Comparison of ENCODE assay signal across 12 cellular contexts in genomic region chr16:14187517-14188338, GRCh38.
A peak's percentile ranks its signal among the peaks of the same experiment; 100 is the strongest.
DNase-seq lines count a peak whose midpoint lies in the region; ATAC-seq and TF ChIP-seq lines count a peak whose summit lies in the region.
"Had no signal": no experiment of that assay in that cellular context is flagged by ENCODE, and none has a peak within 500 bp of the region (broad histone marks: within the 10 kb centered on the region; RNA-seq: fewer than 3 reads in every experiment).

No MANE protein-coding gene starts in this region.

- no peak for TF ChIP-seq CTCF in coronary artery (IDR thresholded peaks at IDR 0.05)
- no peak for TF ChIP-seq CTCF in tibial artery (IDR thresholded peaks at IDR 0.05)

- H3K9me3 ChIP-seq in tibial artery: no peaks in the 10 kb centered on the region

- ATAC-seq in GM21576 (IDR thresholded peaks at IDR 0.05; ENCODE audit: unreplicated experiment): no peak

- peaks cover 0 to 41% (median 17%) of the 10 kb centered on the region in 4 donors for H3K4me1 ChIP-seq in tibial artery

- no peaks in the 10 kb centered on the region for H3K36me3 ChIP-seq in tibial artery

- H3K27ac ChIP-seq in coronary artery (peak overlapping the region; percentile 75 to 90), tibial artery (peak overlapping the region; percentile 75 to 84)

- intact Hi-C loops in tibial artery (cut with DNase I; ENCODE audit: low total_unique reads): loop anchor here (10.0 kb wide), 1 partner anchor 113 kb away; the partner anchor contains the start of gene MRTFB

- DNase-seq in NCI-H2081 (lab: John Stamatoyannopoulos, UW) (peak; percentile 50 to 67), coronary artery (ENCODE audit: low spot score) (no peak), midbrain (lab: John Stamatoyannopoulos, UW) (peak; percentile 26), tibial artery (no peak), D341Med (ENCODE audit: low spot score) (no peak)
- no peak for DNase-seq in stimulated activated CD4-positive, alpha-beta T cell treated with anti-CD3 and anti-CD28 coated beads, Interleukin-4, amount 100 ng/mL, for 24 hours
- DNase-seq: activated CD4-positive, alpha-beta T cell treated with anti-CD3 and anti-CD28 coated beads for 4 hours; activated naive CD8-positive, alpha-beta T cell treated with anti-CD3 and anti-CD28 coated beads, Interleukin-2, amount 10 ng/mL, durations not matched to agents 7 days and 5 days; GOT3; islet precursor cell; MM.1S had no signal

- H3K27me3 ChIP-seq in tibial artery: no peaks in the 10 kb centered on the region

- H3K4me3 ChIP-seq in coronary artery (peak overlapping the region; percentile 73), tibial artery (peak overlapping the region; percentile 56 to 59)

Comparison
In these comparisons a context has a peak if more than half of its experiments do, and no peak if none do; other contexts are left out.
1. DNase-seq: peak in NCI-H2081 (2 of 2) and midbrain (single experiment); none in coronary artery (single experiment), tibial artery (0 of 2), stimulated activated CD4-positive, alpha-beta T cell treated with anti-CD3 and anti-CD28 coated beads, Interleukin-4, amount 100 ng/mL, for 24 hours (single experiment) and D341Med (single experiment).